ENCODE assay signal across 29 cellular contexts in the genomic region with DNA sequence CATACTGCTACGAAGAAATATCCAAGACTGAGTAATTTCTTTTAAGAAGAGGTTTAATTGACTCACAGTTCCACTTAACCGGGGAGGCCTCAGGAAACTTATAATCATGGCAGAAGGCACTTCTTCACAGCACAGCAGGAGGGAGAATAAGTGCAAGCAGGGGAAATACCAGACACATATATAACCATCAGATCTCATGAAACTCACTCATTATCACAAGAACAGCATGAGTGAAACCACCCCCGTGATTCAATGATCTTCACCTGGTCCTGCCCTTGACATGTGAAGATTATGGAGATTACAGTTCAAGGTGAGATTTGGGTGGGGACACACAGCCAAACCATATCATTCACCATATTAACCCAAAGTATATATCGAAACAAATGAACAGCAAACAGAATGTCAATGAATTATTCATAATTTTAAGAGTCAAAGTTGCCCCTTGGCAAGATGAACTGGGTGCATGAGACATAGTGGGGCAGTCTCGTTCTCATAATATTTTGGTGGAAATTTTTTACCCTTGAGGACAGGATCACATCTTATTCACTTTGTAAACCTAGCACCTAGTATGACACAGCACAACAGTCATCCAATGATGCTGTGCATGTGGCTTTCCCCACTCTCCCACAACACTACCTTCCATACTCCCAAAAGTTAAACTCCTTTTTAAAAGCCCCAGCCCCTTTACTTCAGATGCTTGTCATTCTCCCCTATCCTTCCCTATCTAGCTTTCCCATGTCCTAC.
"Had no signal": no experiment of that assay in that cellular context is flagged by ENCODE, and none has a peak within 500 bp of the region (broad histone marks: within the 10 kb centered on the region; RNA-seq: fewer than 3 reads in every experiment).

No MANE protein-coding gene starts in this region.

- H3K79me2 ChIP-seq: hepatocyte had no signal

- H3K36me3 ChIP-seq: esophagus muscularis mucosa, gastroesophageal sphincter, heart left ventricle, prostate gland, right atrium auricular region, stomach, tibial artery had no signal

- H3K9me3 ChIP-seq: esophagus muscularis mucosa, mucosa of descending colon, prostate gland, right atrium auricular region, testis had no signal

- DNase-seq: dermis blood vessel endothelial cell; effector memory CD4-positive, alpha-beta T cell; foreskin keratinocyte; heart left ventricle; kidney; mucosa of descending colon; naive B cell; nephron progenitor cell; nucleus accumbens; stimulated activated CD4-positive, alpha-beta T cell treated with anti-CD3 and anti-CD28 coated beads, Interleukin-12 subunit alpha, Interleukin-12 subunit beta, amount 100 ng/mL, for 4 hours; stimulated activated CD4-positive, alpha-beta T cell treated with anti-CD3 and anti-CD28 coated beads, Interleukin-2, amount 100 ng/mL, for 24 hours; stimulated activated CD4-positive, alpha-beta T cell treated with anti-CD3 and anti-CD28 coated beads, Interleukin-4, amount 100 ng/mL, for 4 hours; stimulated activated naive B cell treated with anti-CD40 and anti-IgM and Interleukin-4, amounts not matched to agents 10 μg/mL and 1 μg/mL and 100 μg/mL, for 72 hours; stomach; testis; tibial artery had no signal

- H3K4me3 ChIP-seq: coronary artery, esophagus muscularis mucosa, gastroesophageal sphincter, heart left ventricle, hepatocyte, lung, mucosa of descending colon, prostate gland, right atrium auricular region, smooth muscle cell, stomach, testis, tibial artery had no signal

- H3K4me3 Mint-ChIP-seq: memory B cell; mesothelial cell of epicardium; naive B cell; nephron progenitor cell; stimulated activated naive B cell treated with anti-CD40 and anti-IgM and Interleukin-4, amounts not matched to agents 10 μg/mL and 1 μg/mL and 100 μg/mL, for 72 hours; type B pancreatic cell had no signal

- H3K9me3 Mint-ChIP-seq: type B pancreatic cell had no signal

- H3K4me2 ChIP-seq: hepatocyte, smooth muscle cell had no signal

- H3K36me3 Mint-ChIP-seq: type B pancreatic cell had no signal

- H3K4me1 ChIP-seq: esophagus muscularis mucosa, gastroesophageal sphincter, prostate gland, right atrium auricular region, testis, tibial artery had no signal

- H3K27me3 ChIP-seq: esophagus muscularis mucosa, foreskin keratinocyte, gastroesophageal sphincter, heart left ventricle, hepatocyte, right atrium auricular region, stomach, testis, tibial artery had no signal

- H3K27me3 Mint-ChIP-seq: memory B cell; naive B cell; stimulated activated naive B cell treated with anti-CD40 and anti-IgM and Interleukin-4, amounts not matched to agents 10 μg/mL and 1 μg/mL and 100 μg/mL, for 72 hours had no signal

- H3K27ac Mint-ChIP-seq: memory B cell; mesothelial cell of epicardium; naive B cell; nephron progenitor cell; stimulated activated naive B cell treated with anti-CD40 and anti-IgM and Interleukin-4, amounts not matched to agents 10 μg/mL and 1 μg/mL and 100 μg/mL, for 72 hours; type B pancreatic cell had no signal

- H3K27ac ChIP-seq: coronary artery, esophagus muscularis mucosa, foreskin keratinocyte, gastroesophageal sphincter, heart left ventricle, hepatocyte, prostate gland, right atrium auricular region, stomach, testis, tibial artery had no signal

- ATAC-seq: foreskin keratinocyte; gastroesophageal sphincter; heart left ventricle; left lobe of liver; mucosa of descending colon; sciatic nerve; stimulated activated naive B cell treated with anti-CD40 and anti-IgM and Interleukin-4, amounts not matched to agents 10 μg/mL and 1 μg/mL and 100 μg/mL, for 72 hours had no signal
